Comparison of ENCODE assay signal across 19 cellular contexts in the genomic region with DNA sequence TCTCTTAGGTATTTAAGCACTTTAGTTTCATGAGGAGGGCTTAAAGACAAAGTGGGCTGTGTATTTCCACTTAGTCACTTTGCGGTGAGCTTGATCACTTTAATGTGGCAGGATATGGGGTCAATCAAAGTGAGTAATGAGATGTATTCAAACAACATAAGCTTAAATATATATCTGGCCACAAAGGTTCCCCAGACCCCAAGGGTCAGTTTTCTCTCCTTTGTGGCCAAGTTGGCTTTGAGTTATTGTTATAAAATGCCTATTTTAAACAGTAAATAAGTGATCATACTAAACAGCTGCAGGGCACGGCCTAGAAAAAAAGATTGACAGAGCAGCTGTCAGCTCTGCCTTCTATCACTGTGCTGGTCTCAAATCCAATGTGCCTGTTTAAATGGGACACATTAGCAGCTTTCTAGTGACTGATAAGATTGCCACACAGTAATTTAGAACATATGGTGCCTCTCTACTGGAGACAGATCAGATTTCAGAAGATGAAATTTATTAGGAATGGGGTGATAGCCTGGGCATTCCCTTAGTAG.
A peak's percentile ranks its signal among the peaks of the same experiment; 100 is the strongest.
DNase-seq lines count a peak whose midpoint lies in the region; ATAC-seq and TF ChIP-seq lines count a peak whose summit lies in the region.
"Had no signal": no experiment of that assay in that cellular context is flagged by ENCODE, and none has a peak within 500 bp of the region (broad histone marks: within the 10 kb centered on the region; RNA-seq: fewer than 3 reads in every experiment).

No MANE protein-coding gene starts in this region.

- TF ChIP-seq CTCF in mesothelial cell of epicardium (IDR thresholded peaks at IDR 0.05; ENCODE audit: unreplicated experiment), result no peak

- CTCF ChIA-PET in activated CD4-positive, alpha-beta T cell treated with anti-CD3 and anti-CD28 coated beads for 36 hours (lab: Charles Lee), result interaction anchor here (0.7 kb wide), 1 partner anchor 43 kb away, joined by 3 read pairs; no protein-coding TSS in a partner anchor

- peaks cover 4% of the 10 kb centered on the region for H3K4me1 Mint-ChIP-seq in activated naive CD8-positive, alpha-beta T cell treated with anti-CD3 and anti-CD28 coated beads, Interleukin-2, amount 50 U/mL, for 24 hours
- H3K4me1 Mint-ChIP-seq in mesothelial cell of epicardium, result peaks cover 27% of the 10 kb centered on the region
- H3K4me1 Mint-ChIP-seq in activated CD4-positive, alpha-beta T cell treated with anti-CD3 and anti-CD28 coated beads for 36 hours, result no peaks in the 10 kb centered on the region

- peak; percentile 49 for ATAC-seq in activated naive CD8-positive, alpha-beta T cell treated with anti-CD3 and anti-CD28 coated beads, Interleukin-2, amount 50 U/mL, for 24 hours
- no peak for ATAC-seq in activated CD4-positive, alpha-beta T cell treated with anti-CD3 and anti-CD28 coated beads for 36 hours
- ATAC-seq: body of pancreas had no signal

- H3K36me3 Mint-ChIP-seq in activated naive CD8-positive, alpha-beta T cell treated with anti-CD3 and anti-CD28 coated beads, Interleukin-2, amount 50 U/mL, for 24 hours (ENCODE audit: low read depth), result no peaks in the 10 kb centered on the region
- H3K36me3 Mint-ChIP-seq in mesothelial cell of epicardium, result no peaks in the 10 kb centered on the region
- H3K36me3 Mint-ChIP-seq in activated CD4-positive, alpha-beta T cell treated with anti-CD3 and anti-CD28 coated beads for 36 hours (ENCODE audit: low read depth), result no peaks in the 10 kb centered on the region

- H3K9me3 Mint-ChIP-seq in activated naive CD8-positive, alpha-beta T cell treated with anti-CD3 and anti-CD28 coated beads, Interleukin-2, amount 50 U/mL, for 24 hours, result no peaks in the 10 kb centered on the region
- no peaks in the 10 kb centered on the region for H3K9me3 Mint-ChIP-seq in mesothelial cell of epicardium
- no peaks in the 10 kb centered on the region for H3K9me3 Mint-ChIP-seq in activated CD4-positive, alpha-beta T cell treated with anti-CD3 and anti-CD28 coated beads for 36 hours (ENCODE audit: low read depth)
- H3K9me3 Mint-ChIP-seq: T-helper 2 cell treated with Interferon-gamma antibody and Interleukin-4, amounts not matched to agents 5 μg/mL and 100 μg/mL, for 36 hours had no signal

- peaks cover 4% of the 10 kb centered on the region for H3K27me3 Mint-ChIP-seq in activated naive CD8-positive, alpha-beta T cell treated with anti-CD3 and anti-CD28 coated beads, Interleukin-2, amount 50 U/mL, for 24 hours
- H3K27me3 Mint-ChIP-seq in mesothelial cell of epicardium (ENCODE audit: low read depth), result no peaks in the 10 kb centered on the region
- H3K27me3 Mint-ChIP-seq in activated CD4-positive, alpha-beta T cell treated with anti-CD3 and anti-CD28 coated beads for 36 hours, result no peaks in the 10 kb centered on the region

- no peak overlapping the region for H3K27ac ChIP-seq in caudate nucleus (ENCODE audit: low read depth, low read length)
- H3K27ac ChIP-seq: body of pancreas, Peyer's patch, tibial artery had no signal

- H3K4me3 Mint-ChIP-seq in activated naive CD8-positive, alpha-beta T cell treated with anti-CD3 and anti-CD28 coated beads, Interleukin-2, amount 50 U/mL, for 24 hours, result no peak overlapping the region
- H3K4me3 Mint-ChIP-seq in mesothelial cell of epicardium, result no peak overlapping the region
- H3K4me3 Mint-ChIP-seq in activated CD4-positive, alpha-beta T cell treated with anti-CD3 and anti-CD28 coated beads for 36 hours, result no peak overlapping the region
- H3K4me3 Mint-ChIP-seq: T-helper 2 cell treated with Interferon-gamma antibody and Interleukin-4, amounts not matched to agents 5 μg/mL and 100 μg/mL, for 36 hours had no signal

- POLR2A ChIA-PET in activated CD4-positive, alpha-beta T cell treated with anti-CD3 and anti-CD28 coated beads for 36 hours (lab: Charles Lee), result no interaction called here

- peak; percentile 87 for DNase-seq in DMS 273 (lab: John Stamatoyannopoulos, UW; ENCODE audit: unreplicated experiment)
- peak; percentile 41 for DNase-seq in NCI-H1694 (lab: John Stamatoyannopoulos, UW)
- DNase-seq in activated naive CD8-positive, alpha-beta T cell treated with anti-CD3 and anti-CD28 coated beads, Interleukin-2, amount 50 U/mL, for 24 hours, result peak; percentile 3
- no peak for DNase-seq in mesothelial cell of epicardium (ENCODE audit: low spot score in 2 of 2, unreplicated experiment in 2 of 2)
- no peak for DNase-seq in activated CD4-positive, alpha-beta T cell treated with anti-CD3 and anti-CD28 coated beads for 36 hours
- DNase-seq in caudate nucleus (lab: John Stamatoyannopoulos, UW), result no peak
- no peak for DNase-seq in DMS153 treated with DMSO at 0.1 percent for 48 hours (lab: John Stamatoyannopoulos, UW; ENCODE audit: unreplicated experiment)
- no peak for DNase-seq in SKM-1 treated with dmso at 0.1 percent for 144 hours (lab: John Stamatoyannopoulos, UW; ENCODE audit: unreplicated experiment)
- DNase-seq: activated CD4-positive, alpha-beta T cell treated with anti-CD3 and anti-CD28 coated beads, Interleukin-2, amount 50 U/mL, for 48 hours; activated effector memory CD4-positive, alpha-beta T cell treated with Interleukin-2 at 50 U/mL for 16 hours; body of pancreas; DMS79 treated with DMSO at 0.1 percent for 48 hours; effector CD8-positive, alpha-beta T cell; NCI-H1092; NCI-H446 treated with DMSO at 0.1 percent for 48 hours; Peyer's patch; posterior cingulate gyrus; tibial artery had no signal

- intact Hi-C loops in activated CD4-positive, alpha-beta T cell treated with anti-CD3 and anti-CD28 coated beads for 36 hours (cut with DNase I, micrococcal nuclease), result no loop called here

- H3K27ac Mint-ChIP-seq in activated naive CD8-positive, alpha-beta T cell treated with anti-CD3 and anti-CD28 coated beads, Interleukin-2, amount 50 U/mL, for 24 hours, result no peak overlapping the region
- H3K27ac Mint-ChIP-seq in mesothelial cell of epicardium, result peak overlapping the region; percentile 43
- no peak overlapping the region for H3K27ac Mint-ChIP-seq in activated CD4-positive, alpha-beta T cell treated with anti-CD3 and anti-CD28 coated beads for 36 hours
- H3K27ac Mint-ChIP-seq: T-helper 2 cell treated with Interferon-gamma antibody and Interleukin-4, amounts not matched to agents 5 μg/mL and 100 μg/mL, for 36 hours had no signal

Comparison
In these comparisons a context has a peak if more than half of its experiments do, and no peak if none do; other contexts are left out.
1. DNase-seq: peak in DMS 273 (single experiment), NCI-H1694 (single experiment) and activated naive CD8-positive, alpha-beta T cell treated with anti-CD3 and anti-CD28 coated beads, Interleukin-2, amount 50 U/mL, for 24 hours (single experiment); none in mesothelial cell of epicardium (0 of 2), activated CD4-positive, alpha-beta T cell treated with anti-CD3 and anti-CD28 coated beads for 36 hours (single experiment), caudate nucleus (0 of 61), DMS153 treated with DMSO at 0.1 percent for 48 hours (single experiment) and SKM-1 treated with dmso at 0.1 percent for 144 hours (single experiment).